ENCODE assay signal across 18 cellular contexts in the genomic region with DNA sequence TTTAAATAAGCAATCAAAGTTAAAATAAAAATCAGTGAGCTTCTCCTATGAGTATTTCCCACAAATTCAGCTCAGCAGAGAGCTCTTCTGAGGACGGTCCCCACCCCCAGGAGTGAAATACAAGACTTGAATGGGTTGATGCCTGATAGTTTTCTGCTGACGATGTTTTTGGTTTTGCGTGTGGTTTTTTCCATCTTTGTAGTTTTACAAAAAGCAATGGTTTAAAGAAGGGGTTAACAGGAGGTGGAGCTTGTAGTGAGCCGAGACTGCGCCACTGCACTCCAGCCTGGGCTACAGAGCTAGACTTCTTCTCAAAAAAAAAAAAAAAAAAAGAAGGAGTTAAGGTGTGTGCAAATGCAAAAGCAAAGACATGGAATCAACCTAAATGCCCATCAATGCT.
A peak's percentile ranks its signal among the peaks of the same experiment; 100 is the strongest.
DNase-seq lines count a peak whose midpoint lies in the region.
"Had no signal": no experiment of that assay in that cellular context is flagged by ENCODE, and none has a peak within 500 bp of the region (broad histone marks: within the 10 kb centered on the region; RNA-seq: fewer than 3 reads in every experiment).

No MANE protein-coding gene starts in this region.

- no peak overlapping the region for H3K4me3 ChIP-seq in Jurkat, Clone E6-1 (ENCODE audit: low read length)
- H3K4me3 ChIP-seq: BLaER1 treated with 17β-estradiol and CSF1 and Interleukin-3, amounts not matched to agents 10 nM and 100 nM had no signal

- peak; percentile 57 for DNase-seq in Jurkat, Clone E6-1 (ENCODE audit: low read depth, low spot score)
- DNase-seq in RPMI8226 (peak; percentile 18), putamen (ENCODE audit: low spot score) (peak; percentile 8), Kasumi-1 (lab: John Stamatoyannopoulos, UW) (no peak), NCI-H2029 (lab: John Stamatoyannopoulos, UW) (no peak)
- DNase-seq in activated T-cell treated with anti-CD3 and anti-CD28 coated beads, Interleukin-2, amount 50 U/mL, for 48 hours, result no peak
- DNase-seq: 8988T; ACHN; AML-193; CD4-positive, alpha-beta T cell; CD8-positive, alpha-beta memory T cell; COR-L47; DMS 273 treated with DMSO at 0.1 percent for 48 hours; DMS153; DMS53; DMS79; GF-D8 had no signal

Comparison
In these comparisons a context has a peak if more than half of its experiments do, and no peak if none do; other contexts are left out.
1. DNase-seq: peak in Jurkat, Clone E6-1 (single experiment), RPMI8226 (single experiment) and putamen (single experiment); none in activated T-cell treated with anti-CD3 and anti-CD28 coated beads, Interleukin-2, amount 50 U/mL, for 48 hours (0 of 2), Kasumi-1 (0 of 2) and NCI-H2029 (single experiment).